1 cellular context compared by ENCODE assay signal in the genomic region with DNA sequence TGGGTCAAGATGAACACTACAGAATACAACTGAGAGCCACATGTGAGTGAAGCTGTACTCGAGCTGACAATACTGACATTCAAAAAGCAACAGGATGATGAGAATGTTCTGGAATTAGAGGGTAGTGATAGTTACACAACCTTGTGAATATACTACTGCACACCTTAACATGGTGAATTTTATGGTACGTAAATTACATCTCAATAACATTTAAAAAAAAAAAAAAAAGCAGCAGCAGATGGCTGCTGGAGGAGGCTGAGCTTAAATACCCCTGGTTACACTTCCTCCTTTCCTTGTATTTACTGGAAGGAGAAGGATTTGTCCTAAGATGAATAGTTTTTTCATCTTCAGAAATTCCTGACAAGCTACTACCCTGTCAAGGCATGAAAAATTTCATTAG.
TF ChIP-seq lines count a peak whose summit lies in the region.

No MANE protein-coding gene starts in this region.

TF ChIP-seq in GM12878, 131 proteins besides CTCF, POLR2A, EP300 and RAD21:
- TF ChIP-seq, protein P1, sequence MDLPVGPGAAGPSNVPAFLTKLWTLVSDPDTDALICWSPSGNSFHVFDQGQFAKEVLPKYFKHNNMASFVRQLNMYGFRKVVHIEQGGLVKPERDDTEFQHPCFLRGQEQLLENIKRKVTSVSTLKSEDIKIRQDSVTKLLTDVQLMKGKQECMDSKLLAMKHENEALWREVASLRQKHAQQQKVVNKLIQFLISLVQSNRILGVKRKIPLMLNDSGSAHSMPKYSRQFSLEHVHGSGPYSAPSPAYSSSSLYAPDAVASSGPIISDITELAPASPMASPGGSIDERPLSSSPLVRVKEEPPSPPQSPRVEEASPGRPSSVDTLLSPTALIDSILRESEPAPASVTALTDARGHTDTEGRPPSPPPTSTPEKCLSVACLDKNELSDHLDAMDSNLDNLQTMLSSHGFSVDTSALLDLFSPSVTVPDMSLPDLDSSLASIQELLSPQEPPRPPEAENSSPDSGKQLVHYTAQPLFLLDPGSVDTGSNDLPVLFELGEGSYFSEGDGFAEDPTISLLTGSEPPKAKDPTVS (IDR thresholded peaks at IDR 0.05; ENCODE audit: low read depth, low read length), result no peak
- no peak for TF ChIP-seq TCF7 (IDR thresholded peaks at IDR 0.05; ENCODE audit: borderline replicate concordance)
- TF ChIP-seq HDAC6 (IDR thresholded peaks at IDR 0.05; ENCODE audit: unreplicated experiment), result no peak
- no peak for TF ChIP-seq ASH2L (IDR thresholded peaks at IDR 0.05; ENCODE audit: borderline replicate concordance, low read depth)
- no peak for TF ChIP-seq ZNF217 (IDR thresholded peaks at IDR 0.05)
- no peak for TF ChIP-seq NFXL1 (IDR thresholded peaks at IDR 0.05; ENCODE audit: borderline replicate concordance)
- TF ChIP-seq, protein P2, sequence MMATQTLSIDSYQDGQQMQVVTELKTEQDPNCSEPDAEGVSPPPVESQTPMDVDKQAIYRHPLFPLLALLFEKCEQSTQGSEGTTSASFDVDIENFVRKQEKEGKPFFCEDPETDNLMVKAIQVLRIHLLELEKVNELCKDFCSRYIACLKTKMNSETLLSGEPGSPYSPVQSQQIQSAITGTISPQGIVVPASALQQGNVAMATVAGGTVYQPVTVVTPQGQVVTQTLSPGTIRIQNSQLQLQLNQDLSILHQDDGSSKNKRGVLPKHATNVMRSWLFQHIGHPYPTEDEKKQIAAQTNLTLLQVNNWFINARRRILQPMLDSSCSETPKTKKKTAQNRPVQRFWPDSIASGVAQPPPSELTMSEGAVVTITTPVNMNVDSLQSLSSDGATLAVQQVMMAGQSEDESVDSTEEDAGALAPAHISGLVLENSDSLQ (IDR thresholded peaks at IDR 0.05), result no peak
- TF ChIP-seq CHD4 (IDR thresholded peaks at IDR 0.05), result no peak
- no peak for TF ChIP-seq ELK1 (IDR thresholded peaks at IDR 0.05; ENCODE audit: low read depth, low read length)
- TF ChIP-seq IKZF1 (conservative IDR thresholded peaks at IDR 0.05), result no peak
- TF ChIP-seq ATF7 (IDR thresholded peaks at IDR 0.05; ENCODE audit: low read depth), result no peak
TF ChIP-seq in GM12878: peak in this region for 0.
